In genomic region chr2:117958186-117958585, GRCh38 we compare ENCODE assay signal across 14 cellular contexts. TPM values are rescaled to one million over a fixed set of nuclear protein-coding genes. Genes with fewer than 3 reads are reported as not detected.
A peak's percentile ranks its signal among the peaks of the same experiment; 100 is the strongest.
DNase-seq lines count a peak whose midpoint lies in the region; ATAC-seq, FAIRE-seq and TF ChIP-seq lines count a peak whose summit lies in the region.
"Had no signal": no experiment of that assay in that cellular context is flagged by ENCODE, and none has a peak within 500 bp of the region (broad histone marks: within the 10 kb centered on the region; RNA-seq: fewer than 3 reads in every experiment).

No MANE protein-coding gene starts in this region.

- 0 out of 5 replicates have a peak, but pooled peaks of 1 of the 2 experiments have one; percentile 28 for TF ChIP-seq RAD21 in A549 (conservative IDR thresholded peaks at IDR 0.05 in 1 of 2, IDR thresholded peaks at IDR 0.05 in 1 of 2)

- DNase-seq in A549 (ENCODE audit: low read depth in 1 of 2, low spot score in 1 of 2) (peak in 1 of 2 experiments; percentile 76), HT-29 (ENCODE audit: low spot score) (peak; percentile 72), bronchial epithelial cell (ENCODE audit: low read depth) (peak; percentile 81), left lung (no peak), ecto neural progenitor cell (ENCODE audit: low spot score) (no peak), HEK293T (ENCODE audit: extremely low spot score) (no peak)
- no peak for DNase-seq in activated CD4-positive, alpha-beta T cell treated with anti-CD3 and anti-CD28 coated beads, Interleukin-2, amount 50 U/mL, for 1 hour
- DNase-seq in activated CD4-positive, alpha-beta T cell treated with anti-CD3 and anti-CD28 coated beads for 4 hours, result no peak
- DNase-seq: activated T-cell treated with anti-CD3 and anti-CD28 coated beads for 4 hours, KG1, RPMI8226 had no signal

- TF ChIP-seq POLR2A in A549 (IDR thresholded peaks at IDR 0.05; ENCODE audit: low read length), result no peak

- H3K27me3 ChIP-seq in bronchial epithelial cell (ENCODE audit: control insufficient read depth, insufficient read depth, low read length) (no peaks in the 10 kb centered on the region), left lung (no peaks in the 10 kb centered on the region)
- H3K27me3 ChIP-seq: breast epithelium, foreskin keratinocyte had no signal

- CTCF ChIA-PET in A549 (lab: Yijun Ruan, JAX), result interaction anchor here (1.7 to 5.9 kb wide), 2 partner anchors 15 to 45 kb away, joined by 7 to 51 read pairs; no protein-coding TSS in a partner anchor
- CTCF ChIA-PET in HEK293T (lab: Yijun Ruan, JAX), result no interaction called here

- FAIRE-seq in A549 (lab: Jason Lieb, UNC) (no peak), bronchial epithelial cell (lab: Jason Lieb, UNC) (no peak)

- POLR2A ChIA-PET in A549 (lab: Yijun Ruan, JAX) (no interaction called here), HEK293T (lab: Yijun Ruan, JAX) (no interaction called here)

- no peak overlapping the region for H3K4me3 ChIP-seq in A549
- no peak overlapping the region for H3K4me3 ChIP-seq in bronchial epithelial cell (ENCODE audit: low read depth, low read length)
- no peak overlapping the region for H3K4me3 ChIP-seq in left lung
- H3K4me3 ChIP-seq: breast epithelium had no signal

- H3K9me3 ChIP-seq in A549, result no peaks in the 10 kb centered on the region
- no peaks in the 10 kb centered on the region for H3K9me3 ChIP-seq in left lung
- H3K9me3 ChIP-seq: breast epithelium had no signal

- H3K36me3 ChIP-seq in bronchial epithelial cell (ENCODE audit: control insufficient read depth, insufficient read depth, low read length) (peaks cover 7% of the 10 kb centered on the region), left lung (peaks cover 0 to 81% of the 10 kb centered on the region in 2 donors)

- WGBS in A549 (ENCODE audit: missing lambda C conversion rate), result 6% methylated on average over 5 of the region's 5 CpGs

- peak overlapping the region; percentile 62 for H3K4me2 ChIP-seq in A549

- intact Hi-C loops in left lung (cut with DNase I), result no loop called here

- peak; percentile 47 to 68; a peak in 2 of 5 replicates for TF ChIP-seq EP300 in A549 (IDR thresholded peaks at IDR 0.05)

- H3K27ac ChIP-seq in A549 (peak overlapping the region in 1 of 2 experiments; percentile 67; a peak in 3 of 6 replicates), left lung (peak overlapping the region; percentile 28 to 71)
- H3K27ac ChIP-seq: breast epithelium, foreskin keratinocyte, VCaP had no signal

- TF ChIP-seq CTCF in A549 (IDR thresholded peaks at IDR 0.05), result no peak
- no peak for TF ChIP-seq CTCF in bronchial epithelial cell (IDR thresholded peaks at IDR 0.05; ENCODE audit: insufficient read depth, low read length, severe bottlenecking)
- no peak for TF ChIP-seq CTCF in left lung (IDR thresholded peaks at IDR 0.05)

- ATAC-seq in A549 (peak; percentile 80 to 88), left lung (peak; percentile 96)
- ATAC-seq: foreskin keratinocyte had no signal

- H3K4me1 ChIP-seq in A549, result peaks cover 18% of the 10 kb centered on the region
- peaks cover 7 to 10% of the 10 kb centered on the region in 2 donors for H3K4me1 ChIP-seq in left lung
- H3K4me1 ChIP-seq: breast epithelium, foreskin keratinocyte had no signal

TF ChIP-seq in A549, 52 proteins besides CTCF, POLR2A, EP300 and RAD21 (continues in another document):
- TF ChIP-seq HEYL (CRISPR knock-in tag; IDR thresholded peaks at IDR 0.05) (no peak), HDAC2 (IDR thresholded peaks at IDR 0.05) (no peak), JUN (IDR thresholded peaks at IDR 0.05) (peak; percentile 79 to 88; a peak in 4 of 5 replicates), ATOH8 (CRISPR knock-in tag; IDR thresholded peaks at IDR 0.05; ENCODE audit: low read depth) (no peak), CEBPB (IDR thresholded peaks at IDR 0.05) (peak; percentile 97 to 99), MAX (IDR thresholded peaks at IDR 0.05) (0 out of 2 replicates have a peak, but pooled peaks have one; percentile 26), SMC3 (IDR thresholded peaks at IDR 0.05) (peak; percentile 24; the same call in 1 of the 3 replicates), GATA3 (IDR thresholded peaks at IDR 0.05; ENCODE audit: borderline replicate concordance) (peak; percentile 99), BCL3 (IDR thresholded peaks at IDR 0.05) (peak; percentile 73; the same call in 2 of the 3 replicates), CHD2 (IDR thresholded peaks at IDR 0.05; ENCODE audit: low read length, partially characterized antibody) (no peak), HES2 (IDR thresholded peaks at IDR 0.05) (peak; percentile 90), ZFP36 (IDR thresholded peaks at IDR 0.05; ENCODE audit: borderline replicate concordance, partially characterized antibody) (peak; percentile 23)

TF ChIP-seq in HEK293T, 16 proteins besides CTCF, POLR2A, EP300 and RAD21:
- TF ChIP-seq NFRKB (IDR thresholded peaks at IDR 0.05) (no peak), SP1 (IDR thresholded peaks at IDR 0.05) (no peak), ZNF384 (IDR thresholded peaks at IDR 0.05) (no peak), FOXK2 (IDR thresholded peaks at IDR 0.05) (no peak), L3MBTL2 (conservative IDR thresholded peaks at IDR 0.05) (no peak), TARDBP (IDR thresholded peaks at IDR 0.05) (no peak), LEF1 (IDR thresholded peaks at IDR 0.05; ENCODE audit: borderline replicate concordance) (no peak)
TF ChIP-seq in HEK293T: peak in this region for 0.

RNA-seq across cellular contexts. Expression of gene CCDC93, which starts 55.7 kb away (rescaled TPM):
- polyA plus RNA-seq in A549 (2011; rRNA removed) (17.8 and 19.7 TPM in 2 replicates), A549 (2017; fragmentation: RNase III; extraction: RNeasy Plus Mini Kit Qiagen cat#74134 plus additional on column Dnase treatment) (13.6 to 14.4 TPM (median 14.1 TPM) in 3 replicates)
- 4.2 and 4.8 TPM in 2 replicates for polyA plus RNA-seq in A549 (2012; cell fraction: cytosol; rRNA removed)
- 9.5 and 12.8 TPM in 2 replicates for polyA plus RNA-seq in A549 (2012; cell fraction: nucleus; rRNA removed)
- polyA minus RNA-seq in A549 (2011; rRNA and poly(A)+ RNA removed), result 14.1 and 18.8 TPM in 2 replicates
- total RNA-seq in HT-29 (2014; rRNA removed; shearing (Covaris generic)), result 6.5 and 9.2 TPM in 2 replicates
- total RNA-seq in bronchial epithelial cell (21.3 and 23.7 TPM in 2 replicates), left lung (10 to 100 TPM; 30.2 to 49.0 TPM)

Comparison
In these comparisons a context has a peak if more than half of its experiments do, and no peak if none do; other contexts are left out.
1. DNase-seq: peak in HT-29 (single experiment) and bronchial epithelial cell (single experiment); none in left lung (0 of 2), ecto neural progenitor cell (single experiment), activated CD4-positive, alpha-beta T cell treated with anti-CD3 and anti-CD28 coated beads, Interleukin-2, amount 50 U/mL, for 1 hour (single experiment), activated CD4-positive, alpha-beta T cell treated with anti-CD3 and anti-CD28 coated beads for 4 hours (0 of 2) and HEK293T (single experiment).